In the genomic region with DNA sequence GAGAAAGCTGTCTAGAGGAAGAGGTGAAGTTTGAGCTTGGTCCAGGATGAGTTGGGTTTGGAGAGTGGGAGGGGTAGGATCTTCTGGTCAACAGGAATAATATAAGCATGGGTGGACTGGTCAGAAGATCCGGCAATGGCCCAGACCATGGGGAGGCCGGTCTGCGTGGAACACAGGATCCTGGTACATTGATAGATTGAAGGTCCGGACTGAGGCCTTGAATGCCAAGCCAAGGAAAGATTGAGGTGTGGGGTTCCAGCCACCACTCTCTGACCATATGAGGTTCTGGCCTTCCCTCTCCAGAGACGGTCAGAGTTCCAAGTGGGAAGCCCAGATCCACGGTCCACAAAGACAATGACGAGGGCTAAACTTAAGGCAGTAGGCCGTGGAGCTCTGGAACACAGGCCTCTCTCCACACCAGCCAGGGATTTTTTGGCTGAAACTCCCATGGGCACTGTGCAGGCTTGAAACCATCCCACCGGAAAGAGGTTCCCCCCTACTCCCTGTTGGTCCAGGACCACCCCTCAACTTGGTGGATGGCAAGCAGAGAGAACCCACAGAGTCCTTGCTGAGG, we compare ENCODE assay signal across 16 cellular contexts. TPM values are rescaled to one million over a fixed set of nuclear protein-coding genes. Genes with fewer than 3 reads are reported as not detected.
"Had no signal": no experiment of that assay in that cellular context is flagged by ENCODE, and none has a peak within 500 bp of the region (broad histone marks: within the 10 kb centered on the region; RNA-seq: fewer than 3 reads in every experiment).

No MANE protein-coding gene starts in this region.

- H3K36me3 Mint-ChIP-seq: natural killer cell; stimulated activated naive B cell treated with anti-CD40 and anti-IgM and Interleukin-4, amounts not matched to agents 10 μg/mL and 1 μg/mL and 100 μg/mL, for 72 hours had no signal

- H3K4me2 ChIP-seq: SK-N-SH had no signal

- FAIRE-seq: pancreas had no signal

- H3K9ac ChIP-seq: SK-N-SH had no signal

- H3K27ac Mint-ChIP-seq: activated CD8-positive, alpha-beta T cell treated with anti-CD3 and anti-CD28 coated beads, Interleukin-2, amount 10 ng/mL, durations not matched to agents 7 days and 5 days; activated naive CD4-positive, alpha-beta T cell treated with anti-CD3 and anti-CD28 coated beads for 36 hours; natural killer cell; stimulated activated naive B cell treated with anti-CD40 and anti-IgM and Interleukin-4, amounts not matched to agents 10 μg/mL and 1 μg/mL and 100 μg/mL, for 72 hours had no signal

- H3K4me3 Mint-ChIP-seq: activated CD8-positive, alpha-beta T cell treated with anti-CD3 and anti-CD28 coated beads, Interleukin-2, amount 10 ng/mL, durations not matched to agents 7 days and 5 days; activated naive CD4-positive, alpha-beta T cell treated with anti-CD3 and anti-CD28 coated beads for 36 hours; natural killer cell; stimulated activated naive B cell treated with anti-CD40 and anti-IgM and Interleukin-4, amounts not matched to agents 10 μg/mL and 1 μg/mL and 100 μg/mL, for 72 hours had no signal

- DNase-seq: activated CD4-positive, alpha-beta T cell treated with anti-CD3 and anti-CD28 coated beads for 48 hours; activated CD8-positive, alpha-beta T cell treated with anti-CD3 and anti-CD28 coated beads, Interleukin-2, amount 10 ng/mL, durations not matched to agents 7 days and 5 days; activated naive CD4-positive, alpha-beta T cell treated with anti-CD3 and anti-CD28 coated beads for 36 hours; central memory CD4-positive, alpha-beta T cell; effector CD8-positive, alpha-beta T cell; hippocampal formation; natural killer cell; pancreas; SK-N-SH; stimulated activated CD4-positive, alpha-beta T cell treated with anti-CD3 and anti-CD28 coated beads, Interleukin-1b, Interleukin-23, amount 100 ng/mL, for 48 hours; stimulated activated naive B cell treated with anti-CD40 and anti-IgM and Interleukin-4, amounts not matched to agents 10 μg/mL and 1 μg/mL and 100 μg/mL, for 72 hours; T-helper 1 cell had no signal

- H3K36me3 ChIP-seq: pancreas, right atrium auricular region, suprapubic skin had no signal

- H3K9me3 ChIP-seq: pancreas, right atrium auricular region, SK-N-SH, suprapubic skin had no signal

- H3K27ac ChIP-seq: pancreas, right atrium auricular region, suprapubic skin had no signal

- H3K9me2 ChIP-seq: SK-N-SH had no signal

- H3K4me3 ChIP-seq: coronary artery, lung, pancreas, right atrium auricular region, suprapubic skin had no signal

- H3K9me3 Mint-ChIP-seq: activated naive CD4-positive, alpha-beta T cell treated with anti-CD3 and anti-CD28 coated beads for 36 hours; natural killer cell; stimulated activated naive B cell treated with anti-CD40 and anti-IgM and Interleukin-4, amounts not matched to agents 10 μg/mL and 1 μg/mL and 100 μg/mL, for 72 hours had no signal

RNA-seq across cellular contexts. Expression of a gene that starts 3.2 kb away (rescaled TPM):
- total RNA-seq: activated CD8-positive, alpha-beta T cell treated with anti-CD3 and anti-CD28 coated beads, Interleukin-2, amount 10 ng/mL, durations not matched to agents 7 days and 5 days; activated naive CD4-positive, alpha-beta T cell treated with anti-CD3 and anti-CD28 coated beads for 36 hours; natural killer cell had no signal
